In the genomic region with DNA sequence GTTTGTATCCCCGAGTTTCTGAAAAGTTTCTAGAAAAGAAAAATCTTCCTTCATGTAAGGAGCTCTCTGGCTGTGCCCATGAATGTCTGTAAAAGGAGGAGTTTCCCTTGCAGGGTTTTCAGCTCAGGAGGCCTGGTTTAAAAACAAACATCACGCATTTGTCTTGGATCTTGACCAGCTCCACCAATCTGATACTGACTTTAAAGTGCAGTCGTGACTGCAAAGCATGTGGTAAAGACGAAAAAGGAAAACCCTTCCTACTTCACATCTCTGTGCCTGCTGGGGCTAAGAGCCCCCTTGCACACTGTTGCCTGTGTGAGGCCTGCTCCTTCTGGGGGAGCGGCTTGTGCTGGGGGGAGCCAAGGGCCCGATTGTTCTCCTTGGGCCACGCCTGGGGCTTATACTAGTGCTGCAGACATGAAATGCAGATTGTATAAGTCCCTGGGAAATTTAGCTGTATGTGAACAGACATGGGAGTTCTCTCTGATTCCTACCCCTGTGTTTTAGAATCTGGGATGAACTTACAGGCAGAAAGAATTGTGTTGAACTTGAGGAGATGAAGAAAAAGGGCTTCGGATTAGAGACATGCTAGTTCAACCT, we compare ENCODE assay signal across 14 cellular contexts.
DNase-seq lines count a peak whose midpoint lies in the region; ATAC-seq and TF ChIP-seq lines count a peak whose summit lies in the region.
"Had no signal": no experiment of that assay in that cellular context is flagged by ENCODE, and none has a peak within 500 bp of the region (broad histone marks: within the 10 kb centered on the region; RNA-seq: fewer than 3 reads in every experiment).

No MANE protein-coding gene starts in this region.

- no peak for DNase-seq in breast epithelium (ENCODE audit: low spot score in 2 of 2)
- no peak for DNase-seq in MCF 10A (ENCODE audit: unreplicated experiment)
- DNase-seq in fibroblast of mammary gland (ENCODE audit: low read depth): peak; percentile 22
- DNase-seq in vagina (ENCODE audit: extremely low spot score in 2 of 2): peak in 1 of 2 donors; percentile 84
- DNase-seq in adrenal gland: no peak
- DNase-seq in NCI-H1417 (lab: John Stamatoyannopoulos, UW): no peak
- DNase-seq: activated CD4-positive, alpha-beta memory T cell treated with anti-CD3 and anti-CD28 coated beads, Interleukin-2, amount 10 ng/mL, durations not matched to agents 7 days and 5 days; glutamatergic neuron; NCI-H446 treated with DMSO at 0.1 percent for 48 hours; Peyer's patch; substantia nigra had no signal

- CTCF ChIA-PET in MCF 10A (lab: Yijun Ruan, JAX): interaction anchor here (1.0 to 1.6 kb wide), 3 partner anchors 20 to 76 kb away, joined by 3 to 4 read pairs (median 3); partner anchors contain the start of gene ADAMTS15

- H3K9me3 ChIP-seq in breast epithelium (no peaks in the 10 kb centered on the region), mucosa of stomach (ENCODE audit: control insufficient read depth, low read length) (no peaks in the 10 kb centered on the region), vagina (no peaks in the 10 kb centered on the region), adrenal gland (replicated peaks in 1 of 3) (no peaks in the 10 kb centered on the region)

- BruUV-seq in MCF 10A (replicated peaks; lab: Mats Ljungman, UMichigan): no TSS peak

- H3K9me3 Mint-ChIP-seq in MCF 10A (ENCODE audit: unreplicated experiment): peaks cover 18% of the 10 kb centered on the region

- no peaks in the 10 kb centered on the region for H3K4me1 Mint-ChIP-seq in MCF 10A (ENCODE audit: insufficient read depth, unreplicated experiment)
- H3K4me1 Mint-ChIP-seq: activated CD4-positive, alpha-beta memory T cell treated with anti-CD3 and anti-CD28 coated beads, Interleukin-2, amount 10 ng/mL, durations not matched to agents 7 days and 5 days had no signal

- no peaks in the 10 kb centered on the region for H3K27me3 ChIP-seq in breast epithelium
- no peaks in the 10 kb centered on the region for H3K27me3 ChIP-seq in mucosa of stomach (ENCODE audit: control insufficient read depth, insufficient read depth, low read length)
- H3K27me3 ChIP-seq in vagina: no peaks in the 10 kb centered on the region
- no peaks in the 10 kb centered on the region for H3K27me3 ChIP-seq in adrenal gland
- H3K27me3 ChIP-seq: Peyer's patch had no signal

- no peaks in the 10 kb centered on the region for H3K27me3 Mint-ChIP-seq in MCF 10A (ENCODE audit: insufficient read depth, unreplicated experiment)

- no peak overlapping the region for H3K4me3 ChIP-seq in breast epithelium
- H3K4me3 ChIP-seq in fibroblast of mammary gland (ENCODE audit: control insufficient read depth, low read depth, low read length): no peak overlapping the region
- no peak overlapping the region for H3K4me3 ChIP-seq in mucosa of stomach (ENCODE audit: low read length)
- H3K4me3 ChIP-seq in vagina: no peak overlapping the region
- no peak overlapping the region for H3K4me3 ChIP-seq in adrenal gland
- H3K4me3 ChIP-seq: A549, Peyer's patch had no signal

- ATAC-seq in HG02938 (IDR thresholded peaks at IDR 0.05; ENCODE audit: unreplicated experiment): no peak
- ATAC-seq: A549 had no signal

- TF ChIP-seq POLR2A in breast epithelium (IDR thresholded peaks at IDR 0.05) (no peak), vagina (IDR thresholded peaks at IDR 0.05) (no peak), adrenal gland (IDR thresholded peaks at IDR 0.05) (no peak)

- POLR2A ChIA-PET in MCF 10A (lab: Yijun Ruan, JAX): interaction anchor here (1.2 kb wide), 1 partner anchor 9 kb away, joined by 3 read pairs; no protein-coding TSS in a partner anchor

- H3K36me3 Mint-ChIP-seq in MCF 10A (ENCODE audit: insufficient read depth, unreplicated experiment): no peaks in the 10 kb centered on the region

- peak overlapping the region; percentile 58 for H3K9ac ChIP-seq in mucosa of stomach (ENCODE audit: low read length)

- TF ChIP-seq CTCF in breast epithelium (IDR thresholded peaks at IDR 0.05) (no peak), MCF 10A (IDR thresholded peaks at IDR 0.05; ENCODE audit: unreplicated experiment) (no peak), fibroblast of mammary gland (conservative IDR thresholded peaks at IDR 0.05; ENCODE audit: control insufficient read depth, insufficient read depth, low read depth, low read length) (no peak), vagina (IDR thresholded peaks at IDR 0.05) (no peak), adrenal gland (IDR thresholded peaks at IDR 0.05) (no peak)

- intact Hi-C loops in breast epithelium (cut with DNase I; ENCODE audit: low total_unique reads): no loop called here
- intact Hi-C loops in MCF 10A (cut with micrococcal nuclease): no loop called here
- intact Hi-C loops in vagina (cut with DNase I): no loop called here
- intact Hi-C loops in adrenal gland (cut with DNase I): no loop called here

- no peaks in the 10 kb centered on the region for H3K4me1 ChIP-seq in breast epithelium
- peaks cover 46% of the 10 kb centered on the region for H3K4me1 ChIP-seq in mucosa of stomach (ENCODE audit: control insufficient read depth, insufficient read depth, low read length)
- H3K4me1 ChIP-seq in vagina: peaks cover 4% of the 10 kb centered on the region
- no peaks in the 10 kb centered on the region for H3K4me1 ChIP-seq in adrenal gland (replicated peaks in 1 of 2)
- H3K4me1 ChIP-seq: A549 had no signal

- H3K27ac ChIP-seq in breast epithelium (peak overlapping the region; percentile 68 to 81), vagina (peak overlapping the region; percentile 67), adrenal gland (peak overlapping the region in 1 of 5 donors; percentile 50)
- H3K27ac ChIP-seq: A549 had no signal

- 55 to 76% (median 65%) methylated on average over 8 of the region's 8 CpGs for WGBS in adrenal gland, 4 donors

- no peak overlapping the region for H3K4me3 Mint-ChIP-seq in MCF 10A (ENCODE audit: unreplicated experiment)
- H3K4me3 Mint-ChIP-seq: activated CD4-positive, alpha-beta memory T cell treated with anti-CD3 and anti-CD28 coated beads, Interleukin-2, amount 10 ng/mL, durations not matched to agents 7 days and 5 days had no signal

- H3K36me3 ChIP-seq in breast epithelium: no peaks in the 10 kb centered on the region
- no peaks in the 10 kb centered on the region for H3K36me3 ChIP-seq in mucosa of stomach (ENCODE audit: control insufficient read depth, insufficient read depth, low read length)
- no peaks in the 10 kb centered on the region for H3K36me3 ChIP-seq in vagina
- no peaks in the 10 kb centered on the region for H3K36me3 ChIP-seq in adrenal gland (replicated peaks in 1 of 2)
- H3K36me3 ChIP-seq: Peyer's patch had no signal

- H3K27ac Mint-ChIP-seq in MCF 10A (ENCODE audit: low read depth, unreplicated experiment): no peak overlapping the region
- H3K27ac Mint-ChIP-seq: activated CD4-positive, alpha-beta memory T cell treated with anti-CD3 and anti-CD28 coated beads, Interleukin-2, amount 10 ng/mL, durations not matched to agents 7 days and 5 days had no signal
